In genomic region chr1:97164276-97164639, GRCh38 we compare ENCODE assay signal across 20 cellular contexts.
DNase-seq lines count a peak whose midpoint lies in the region; ATAC-seq lines count a peak whose summit lies in the region.
"Had no signal": no experiment of that assay in that cellular context is flagged by ENCODE, and none has a peak within 500 bp of the region (broad histone marks: within the 10 kb centered on the region; RNA-seq: fewer than 3 reads in every experiment).

No MANE protein-coding gene starts in this region.

- peak; percentile 52 for ATAC-seq in HG03025 (IDR thresholded peaks at IDR 0.05; ENCODE audit: low FRiP score, unreplicated experiment)
- ATAC-seq: activated CD8-positive, alpha-beta T cell treated with anti-CD3 and anti-CD28 coated beads, Interleukin-2, amount 10 ng/mL, durations not matched to agents 7 days and 5 days had no signal

- DNase-seq in SKM-1 treated with dmso at 0.1 percent for 144 hours (lab: John Stamatoyannopoulos, UW; ENCODE audit: unreplicated experiment) = peak; percentile 17
- DNase-seq in SKM-1 (lab: John Stamatoyannopoulos, UW; ENCODE audit: unreplicated experiment) = no peak
- peak; percentile 67 for DNase-seq in NAMALWA (ENCODE audit: low spot score)
- no peak for DNase-seq in NCI-H748 treated with DMSO at 0.1 percent for 48 hours (lab: John Stamatoyannopoulos, UW)
- DNase-seq in retina = no peak
- no peak for DNase-seq in NCI-H1930 (lab: John Stamatoyannopoulos, UW)
- DNase-seq in DMS153 treated with DMSO at 0.1 percent for 48 hours (lab: John Stamatoyannopoulos, UW; ENCODE audit: unreplicated experiment) = no peak
- DNase-seq: 8988T; activated CD8-positive, alpha-beta T cell treated with anti-CD3 and anti-CD28 coated beads, Interleukin-2, amount 10 ng/mL, durations not matched to agents 7 days and 5 days; amygdala; CD4-positive, CD25-positive, alpha-beta regulatory T cell; cerebellar nuclear complex; DMS79 treated with DMSO at 0.1 percent for 48 hours; hypothalamus; NCI-H1436; NCI-H345; SK-N-SH; stimulated activated CD4-positive, alpha-beta T cell treated with anti-CD3 and anti-CD28 coated beads, Interleukin-4, amount 100 ng/mL, for 4 hours; thyroid gland had no signal

Comparison
In these comparisons a context has a peak if more than half of its experiments do, and no peak if none do; other contexts are left out.
1. DNase-seq: peak in SKM-1 treated with dmso at 0.1 percent for 144 hours (single experiment) and NAMALWA (single experiment); none in SKM-1 (single experiment), NCI-H748 treated with DMSO at 0.1 percent for 48 hours (single experiment), retina (single experiment), NCI-H1930 (0 of 2) and DMS153 treated with DMSO at 0.1 percent for 48 hours (single experiment).